ENCODE assay signal across 1 cellular context in the genomic region with DNA sequence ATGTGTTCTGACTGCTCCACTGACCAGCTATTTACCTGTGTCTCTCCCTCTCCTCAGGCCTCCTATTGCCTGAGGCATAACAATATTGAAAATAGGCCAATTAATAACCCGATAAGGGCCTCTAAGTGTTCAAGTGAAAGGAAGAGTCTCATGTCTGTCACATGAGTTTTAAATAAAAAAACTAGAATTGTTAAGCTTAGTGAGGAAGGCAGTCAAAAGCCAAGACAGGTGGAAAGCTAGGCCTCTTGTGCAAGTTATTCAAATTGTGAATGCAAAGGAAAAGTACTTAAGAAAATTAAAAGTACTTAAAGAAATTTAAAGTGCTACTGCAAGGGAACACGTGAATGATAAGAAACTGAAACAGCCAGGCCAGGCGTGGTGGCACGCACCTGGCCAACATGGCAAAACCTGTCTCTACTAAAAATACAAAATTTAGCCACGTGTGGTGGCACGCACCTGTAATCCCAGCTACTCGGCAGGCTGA.
TF ChIP-seq lines count a peak whose summit lies in the region.

No MANE protein-coding gene starts in this region.

TF ChIP-seq in GM12878, 131 proteins besides CTCF, POLR2A, EP300 and RAD21:
- TF ChIP-seq BHLHE40 (IDR thresholded peaks at IDR 0.05; ENCODE audit: borderline replicate concordance in 1 of 2, low read depth in 2 of 2, low read length in 1 of 2) (peak in 1 of 2 experiments; percentile 50; a peak in 1 of 4 replicates), MEF2B (IDR thresholded peaks at IDR 0.05; ENCODE audit: partially characterized antibody, poor library complexity, severe bottlenecking) (peak; percentile 33), IKZF2 (IDR thresholded peaks at IDR 0.05) (peak; percentile 30 to 39; a peak in 2 of 4 replicates), IKZF1 (conservative IDR thresholded peaks at IDR 0.05) (0 out of 2 replicates have a peak, but pooled peaks have one; percentile 32), ZBED1 (IDR thresholded peaks at IDR 0.05; ENCODE audit: borderline replicate concordance) (no peak), EZH2 (IDR thresholded peaks at IDR 0.05; ENCODE audit: borderline replicate concordance, control insufficient read depth, low read depth, low read length) (no peak), CREM (IDR thresholded peaks at IDR 0.05; ENCODE audit: low read depth) (peak; percentile 23; the same call in 1 of the 2 replicates), MTA2 (IDR thresholded peaks at IDR 0.05; ENCODE audit: low read depth) (0 out of 2 replicates have a peak, but pooled peaks have one; percentile 30)
- TF ChIP-seq, protein P1, sequence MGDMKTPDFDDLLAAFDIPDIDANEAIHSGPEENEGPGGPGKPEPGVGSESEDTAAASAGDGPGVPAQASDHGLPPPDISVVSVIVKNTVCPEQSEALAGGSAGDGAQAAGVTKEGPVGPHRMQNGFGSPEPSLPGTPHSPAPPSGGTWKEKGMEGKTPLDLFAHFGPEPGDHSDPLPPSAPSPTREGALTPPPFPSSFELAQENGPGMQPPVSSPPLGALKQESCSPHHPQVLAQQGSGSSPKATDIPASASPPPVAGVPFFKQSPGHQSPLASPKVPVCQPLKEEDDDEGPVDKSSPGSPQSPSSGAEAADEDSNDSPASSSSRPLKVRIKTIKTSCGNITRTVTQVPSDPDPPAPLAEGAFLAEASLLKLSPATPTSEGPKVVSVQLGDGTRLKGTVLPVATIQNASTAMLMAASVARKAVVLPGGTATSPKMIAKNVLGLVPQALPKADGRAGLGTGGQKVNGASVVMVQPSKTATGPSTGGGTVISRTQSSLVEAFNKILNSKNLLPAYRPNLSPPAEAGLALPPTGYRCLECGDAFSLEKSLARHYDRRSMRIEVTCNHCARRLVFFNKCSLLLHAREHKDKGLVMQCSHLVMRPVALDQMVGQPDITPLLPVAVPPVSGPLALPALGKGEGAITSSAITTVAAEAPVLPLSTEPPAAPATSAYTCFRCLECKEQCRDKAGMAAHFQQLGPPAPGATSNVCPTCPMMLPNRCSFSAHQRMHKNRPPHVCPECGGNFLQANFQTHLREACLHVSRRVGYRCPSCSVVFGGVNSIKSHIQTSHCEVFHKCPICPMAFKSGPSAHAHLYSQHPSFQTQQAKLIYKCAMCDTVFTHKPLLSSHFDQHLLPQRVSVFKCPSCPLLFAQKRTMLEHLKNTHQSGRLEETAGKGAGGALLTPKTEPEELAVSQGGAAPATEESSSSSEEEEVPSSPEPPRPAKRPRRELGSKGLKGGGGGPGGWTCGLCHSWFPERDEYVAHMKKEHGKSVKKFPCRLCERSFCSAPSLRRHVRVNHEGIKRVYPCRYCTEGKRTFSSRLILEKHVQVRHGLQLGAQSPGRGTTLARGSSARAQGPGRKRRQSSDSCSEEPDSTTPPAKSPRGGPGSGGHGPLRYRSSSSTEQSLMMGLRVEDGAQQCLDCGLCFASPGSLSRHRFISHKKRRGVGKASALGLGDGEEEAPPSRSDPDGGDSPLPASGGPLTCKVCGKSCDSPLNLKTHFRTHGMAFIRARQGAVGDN (IDR thresholded peaks at IDR 0.05) = peak; percentile 73
